ENCODE assay signal across 18 cellular contexts in genomic region chr2:9221223-9221622, GRCh38. TPM values are rescaled to one million over a fixed set of nuclear protein-coding genes. Genes with fewer than 3 reads are reported as not detected.
"Had no signal": no experiment of that assay in that cellular context is flagged by ENCODE, and none has a peak within 500 bp of the region (broad histone marks: within the 10 kb centered on the region; RNA-seq: fewer than 3 reads in every experiment).

No MANE protein-coding gene starts in this region.

- H3K27me3 ChIP-seq: brain microvascular endothelial cell, tibial artery had no signal

- H3K4me3 ChIP-seq: psoas muscle, tibial artery had no signal

- H3K36me3 ChIP-seq: brain microvascular endothelial cell, tibial artery had no signal

- H3K27ac Mint-ChIP-seq: activated B cell treated with CpG ODN at 0.5 μM for 24 hours; activated CD8-positive, alpha-beta T cell treated with anti-CD3 and anti-CD28 coated beads, Interleukin-2, amount 10 ng/mL, durations not matched to agents 7 days and 5 days; activated naive CD8-positive, alpha-beta T cell; natural killer cell; stimulated activated memory B cell treated with anti-CD40 and anti-IgM and Interleukin-4, amounts not matched to agents 10 μg/mL and 1 μg/mL and 100 μg/mL, for 72 hours; T-helper 2 cell treated with Interferon-gamma antibody and Interleukin-4, amounts not matched to agents 5 μg/mL and 100 μg/mL, for 36 hours had no signal

- H3K4me1 Mint-ChIP-seq: activated B cell treated with CpG ODN at 0.5 μM for 24 hours; natural killer cell; stimulated activated memory B cell treated with anti-CD40 and anti-IgM and Interleukin-4, amounts not matched to agents 10 μg/mL and 1 μg/mL and 100 μg/mL, for 72 hours had no signal

- H3K9me3 Mint-ChIP-seq: activated B cell treated with CpG ODN at 0.5 μM for 24 hours; natural killer cell; stimulated activated memory B cell treated with anti-CD40 and anti-IgM and Interleukin-4, amounts not matched to agents 10 μg/mL and 1 μg/mL and 100 μg/mL, for 72 hours; T-helper 2 cell treated with Interferon-gamma antibody and Interleukin-4, amounts not matched to agents 5 μg/mL and 100 μg/mL, for 36 hours had no signal

- ATAC-seq: activated CD8-positive, alpha-beta T cell treated with anti-CD3 and anti-CD28 coated beads, Interleukin-2, amount 10 ng/mL, durations not matched to agents 7 days and 5 days; natural killer cell; stimulated activated memory B cell treated with anti-CD40 and anti-IgM and Interleukin-4, amounts not matched to agents 10 μg/mL and 1 μg/mL and 100 μg/mL, for 72 hours had no signal

- DNase-seq: activated B cell treated with CpG ODN at 0.5 μM for 24 hours; activated CD4-positive, alpha-beta T cell treated with anti-CD3 and anti-CD28 coated beads for 48 hours; activated CD8-positive, alpha-beta memory T cell treated with anti-CD3 and anti-CD28 coated beads, Interleukin-2, amount 50 U/mL, for 4 hours; activated CD8-positive, alpha-beta T cell treated with anti-CD3 and anti-CD28 coated beads, Interleukin-2, amount 10 ng/mL, durations not matched to agents 7 days and 5 days; activated gamma-delta T cell treated with Interleukin-2 at 50 U/mL for 16 hours; activated T-cell treated with anti-CD3 and anti-CD28 coated beads, Interleukin-2, amount 50 U/mL, for 48 hours; brain microvascular endothelial cell; hippocampal formation; mesenchymal stem cell; natural killer cell; psoas muscle; stimulated activated CD4-positive, alpha-beta T cell treated with anti-CD3 and anti-CD28 coated beads, Interleukin-2, amount 100 ng/mL, for 48 hours; SW 1271 had no signal

- H3K27ac ChIP-seq: brain microvascular endothelial cell, epithelial cell of prostate, psoas muscle had no signal

- H3K4me3 Mint-ChIP-seq: activated B cell treated with CpG ODN at 0.5 μM for 24 hours; activated CD8-positive, alpha-beta T cell treated with anti-CD3 and anti-CD28 coated beads, Interleukin-2, amount 10 ng/mL, durations not matched to agents 7 days and 5 days; activated naive CD8-positive, alpha-beta T cell; natural killer cell; stimulated activated memory B cell treated with anti-CD40 and anti-IgM and Interleukin-4, amounts not matched to agents 10 μg/mL and 1 μg/mL and 100 μg/mL, for 72 hours; T-helper 2 cell treated with Interferon-gamma antibody and Interleukin-4, amounts not matched to agents 5 μg/mL and 100 μg/mL, for 36 hours had no signal

- H3K9me3 ChIP-seq: psoas muscle, tibial artery had no signal

- H3K36me3 Mint-ChIP-seq: natural killer cell; stimulated activated memory B cell treated with anti-CD40 and anti-IgM and Interleukin-4, amounts not matched to agents 10 μg/mL and 1 μg/mL and 100 μg/mL, for 72 hours had no signal

RNA-seq across cellular contexts. Expression of gene ASAP2, which starts 14.6 kb away (rescaled TPM):
- total RNA-seq: activated B cell treated with CpG ODN at 0.5 μM for 24 hours; activated CD8-positive, alpha-beta T cell treated with anti-CD3 and anti-CD28 coated beads, Interleukin-2, amount 10 ng/mL, durations not matched to agents 7 days and 5 days had no signal
